Comparison of ENCODE assay signal across 19 cellular contexts in the genomic region with DNA sequence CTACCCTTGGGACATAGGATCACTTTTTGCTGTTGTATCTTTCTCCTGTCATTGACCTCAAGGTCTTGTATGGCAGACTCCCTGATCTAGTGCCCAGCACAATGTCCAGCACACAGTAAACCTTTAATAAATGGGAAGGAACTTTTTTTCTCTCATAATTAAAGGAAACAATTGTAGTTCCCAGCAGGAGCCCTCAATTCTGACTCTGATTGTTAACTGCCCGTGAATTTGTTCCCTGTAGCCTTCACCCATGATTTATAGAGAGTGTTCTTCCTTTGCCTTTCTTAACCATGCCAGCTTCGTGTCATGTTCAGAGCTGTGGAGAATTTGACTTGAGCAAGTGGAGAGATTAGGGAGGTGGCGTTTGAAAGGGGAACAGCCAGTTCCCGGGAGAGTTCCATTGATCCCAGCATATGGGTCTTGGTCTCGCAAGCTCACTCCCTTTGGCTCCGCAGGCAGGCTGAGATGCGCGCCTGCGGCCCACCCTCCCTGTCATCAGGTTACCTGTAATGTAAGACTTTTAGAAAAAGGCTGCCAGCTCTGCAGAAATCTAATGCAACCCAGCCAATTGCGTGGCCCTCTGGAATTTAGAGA.
DNase-seq lines count a peak whose midpoint lies in the region; ATAC-seq and TF ChIP-seq lines count a peak whose summit lies in the region.
"Had no signal": no experiment of that assay in that cellular context is flagged by ENCODE, and none has a peak within 500 bp of the region (broad histone marks: within the 10 kb centered on the region; RNA-seq: fewer than 3 reads in every experiment).

No MANE protein-coding gene starts in this region.

- no peak for TF ChIP-seq CTCF in right atrium auricular region (IDR thresholded peaks at IDR 0.05)
- no peak for TF ChIP-seq CTCF in nephron (IDR thresholded peaks at IDR 0.05; ENCODE audit: unreplicated experiment in 3 of 3)

- CTCF ChIA-PET in activated naive CD4-positive, alpha-beta T cell treated with anti-CD3 and anti-CD28 coated beads, Interleukin-2, amount 10 ng/mL, durations not matched to agents 7 days and 5 days (lab: Charles Lee): no interaction called here

- H3K4me1 ChIP-seq in right atrium auricular region (no peaks in the 10 kb centered on the region), thymus (ENCODE audit: control insufficient read depth, insufficient read depth, low read length) (no peaks in the 10 kb centered on the region)
- H3K4me1 ChIP-seq: BLaER1, SJCRH30 had no signal

- H3K36me3 Mint-ChIP-seq in nephron (ENCODE audit: low read depth): no peaks in the 10 kb centered on the region
- H3K36me3 Mint-ChIP-seq in activated naive CD4-positive, alpha-beta T cell treated with anti-CD3 and anti-CD28 coated beads, Interleukin-2, amount 10 ng/mL, durations not matched to agents 7 days and 5 days: no peaks in the 10 kb centered on the region
- H3K36me3 Mint-ChIP-seq: CD8-positive, alpha-beta T cell had no signal

- H3K4me3 ChIP-seq in right atrium auricular region (no peak overlapping the region), thymus (ENCODE audit: low read length) (no peak overlapping the region)
- H3K4me3 ChIP-seq: BLaER1, SJCRH30 had no signal

- WGBS in thymus: 93% methylated on average over 10 of the region's 10 CpGs

- peak overlapping the region in 2 of 3 experiments; percentile 19 to 28 for H3K27ac Mint-ChIP-seq in nephron
- H3K27ac Mint-ChIP-seq in activated naive CD4-positive, alpha-beta T cell treated with anti-CD3 and anti-CD28 coated beads, Interleukin-2, amount 10 ng/mL, durations not matched to agents 7 days and 5 days: no peak overlapping the region
- H3K27ac Mint-ChIP-seq: CD8-positive, alpha-beta T cell had no signal

- no peaks in the 10 kb centered on the region for H3K9me3 Mint-ChIP-seq in nephron
- no peaks in the 10 kb centered on the region for H3K9me3 Mint-ChIP-seq in activated naive CD4-positive, alpha-beta T cell treated with anti-CD3 and anti-CD28 coated beads, Interleukin-2, amount 10 ng/mL, durations not matched to agents 7 days and 5 days
- H3K9me3 Mint-ChIP-seq: CD8-positive, alpha-beta T cell had no signal

- no peak overlapping the region for H3K27ac ChIP-seq in right atrium auricular region
- H3K27ac ChIP-seq in epithelial cell of prostate: peak overlapping the region; percentile 97
- peak overlapping the region; percentile 59 for H3K27ac ChIP-seq in thymus (ENCODE audit: low read depth)
- H3K27ac ChIP-seq: BLaER1, SJCRH30 had no signal

- H3K27me3 Mint-ChIP-seq in nephron (ENCODE audit: low read depth): no peaks in the 10 kb centered on the region
- no peaks in the 10 kb centered on the region for H3K27me3 Mint-ChIP-seq in activated naive CD4-positive, alpha-beta T cell treated with anti-CD3 and anti-CD28 coated beads, Interleukin-2, amount 10 ng/mL, durations not matched to agents 7 days and 5 days

- H3K4me3 Mint-ChIP-seq in nephron: no peak overlapping the region
- no peak overlapping the region for H3K4me3 Mint-ChIP-seq in activated naive CD4-positive, alpha-beta T cell treated with anti-CD3 and anti-CD28 coated beads, Interleukin-2, amount 10 ng/mL, durations not matched to agents 7 days and 5 days
- H3K4me3 Mint-ChIP-seq: CD8-positive, alpha-beta T cell had no signal

- ATAC-seq in Right ventricle myocardium superior (ENCODE audit: poor library complexity) (peak; percentile 92), HG03045 (IDR thresholded peaks at IDR 0.05; ENCODE audit: unreplicated experiment) (no peak)
- ATAC-seq: CD8-positive, alpha-beta T cell had no signal

- H3K9me3 ChIP-seq in right atrium auricular region (no peaks in the 10 kb centered on the region), thymus (ENCODE audit: control insufficient read depth) (no peaks in the 10 kb centered on the region)
- H3K9me3 ChIP-seq: BLaER1, SJCRH30 had no signal

- DNase-seq in Right ventricle myocardium superior (no peak), right atrium auricular region (ENCODE audit: low spot score) (no peak), epithelial cell of prostate (ENCODE audit: low read depth, low spot score) (no peak), cerebellar nuclear complex (lab: John Stamatoyannopoulos, UW) (no peak)
- DNase-seq in activated naive CD4-positive, alpha-beta T cell treated with anti-CD3 and anti-CD28 coated beads, Interleukin-2, amount 10 ng/mL, durations not matched to agents 7 days and 5 days: no peak
- DNase-seq: CD8-positive, alpha-beta T cell; DMS79 treated with DMSO at 0.1 percent for 48 hours; HCEC 1CT; KBM-7; NCI-H1436; NCI-H2029 treated with DMSO at 0.1 percent for 48 hours; NCI-H226; NCI-H524 treated with DMSO at 0.1 percent for 48 hours; OCI-M1; SJCRH30 had no signal

- intact Hi-C loops in Right ventricle myocardium superior (cut with DNase I): no loop called here

- H3K27me3 ChIP-seq in right atrium auricular region (no peaks in the 10 kb centered on the region), thymus (ENCODE audit: control insufficient read depth, insufficient read depth) (no peaks in the 10 kb centered on the region)
- H3K27me3 ChIP-seq: BLaER1, SJCRH30 had no signal

- H3K4me1 Mint-ChIP-seq in nephron: peaks cover 25% of the 10 kb centered on the region
- H3K4me1 Mint-ChIP-seq in activated naive CD4-positive, alpha-beta T cell treated with anti-CD3 and anti-CD28 coated beads, Interleukin-2, amount 10 ng/mL, durations not matched to agents 7 days and 5 days: no peaks in the 10 kb centered on the region

- H3K36me3 ChIP-seq in right atrium auricular region (no peaks in the 10 kb centered on the region), thymus (ENCODE audit: control insufficient read depth, insufficient read depth) (no peaks in the 10 kb centered on the region)
- H3K36me3 ChIP-seq: BLaER1, SJCRH30 had no signal

Comparison
In these comparisons a context has a peak if more than half of its experiments do, and no peak if none do; other contexts are left out.
1. H3K27ac ChIP-seq: peak in epithelial cell of prostate (single experiment) and thymus (single experiment); none in right atrium auricular region (0 of 2).